Comparison of ENCODE assay signal across 8 cellular contexts in the genomic region with DNA sequence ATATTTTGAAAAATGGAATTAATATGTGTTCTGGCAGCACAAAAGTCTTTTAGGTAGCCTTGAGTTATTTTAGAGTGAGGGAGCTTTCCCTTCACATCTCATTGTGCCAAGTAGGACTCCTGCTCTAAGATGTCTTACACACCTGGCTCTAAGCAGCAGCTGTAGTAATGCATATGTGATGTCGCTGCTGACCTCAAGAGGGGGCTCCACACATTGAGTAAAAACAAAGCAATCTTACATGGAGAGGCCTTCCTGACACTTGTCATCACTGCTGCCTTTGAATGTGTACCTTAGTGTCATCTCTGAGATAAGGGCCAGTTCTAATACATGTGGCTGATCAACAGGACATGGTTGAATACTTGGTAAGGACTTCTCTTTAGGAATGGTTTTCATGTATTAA.
DNase-seq lines count a peak whose midpoint lies in the region; ATAC-seq and TF ChIP-seq lines count a peak whose summit lies in the region.

No MANE protein-coding gene starts in this region.

- H3K4me3 ChIP-seq in HL-60 (replicated peaks; ENCODE audit: insufficient read depth, low read length), result no peak overlapping the region
- H3K4me3 ChIP-seq in fibroblast of mammary gland (ENCODE audit: control insufficient read depth, low read depth, low read length), result no peak overlapping the region

- no peaks in the 10 kb centered on the region for H3K27me3 ChIP-seq in HL-60 (ENCODE audit: insufficient read depth, poor library complexity, severe bottlenecking)

- TF ChIP-seq CTCF in HL-60 (IDR thresholded peaks at IDR 0.05; ENCODE audit: insufficient read depth, low read length) (peak; percentile 28), fibroblast of mammary gland (conservative IDR thresholded peaks at IDR 0.05; ENCODE audit: control insufficient read depth, insufficient read depth, low read depth, low read length) (peak; percentile 53)

- no peak overlapping the region for H3K27ac ChIP-seq in HL-60 (replicated peaks)

- no peak for DNase-seq in activated T-cell treated with anti-CD3 and anti-CD28 coated beads, Interleukin-2, amount 50 U/mL, for 4 hours
- no peak for DNase-seq in activated T-cell treated with anti-CD3 and anti-CD28 coated beads, Interleukin-2, amount 50 U/mL, for 48 hours
- DNase-seq in HL-60 (ENCODE audit: low read depth in 1 of 2, low spot score in 1 of 2), result peak; percentile 18 to 49
- DNase-seq in SK-N-DZ (ENCODE audit: low spot score), result peak; percentile 40
- DNase-seq in fibroblast of mammary gland (ENCODE audit: low read depth), result peak; percentile 46
- peak; percentile 32 for DNase-seq in pulmonary artery endothelial cell (ENCODE audit: low read depth, low spot score)
- DNase-seq in NCI-H226, result no peak

- H3K4me3 Mint-ChIP-seq in activated T-cell treated with anti-CD3 and anti-CD28 coated beads, Interleukin-2, amount 50 U/mL, for 4 hours, result no peak overlapping the region

- peaks cover 4% of the 10 kb centered on the region for H3K4me1 Mint-ChIP-seq in activated T-cell treated with anti-CD3 and anti-CD28 coated beads, Interleukin-2, amount 50 U/mL, for 4 hours (ENCODE audit: low read depth)

- peak; percentile 80 to 81 for ATAC-seq in activated T-cell treated with anti-CD3 and anti-CD28 coated beads, Interleukin-2, amount 50 U/mL, for 4 hours
- ATAC-seq in GM21528 (IDR thresholded peaks at IDR 0.05; ENCODE audit: low FRiP score, unreplicated experiment), result peak; percentile 79

- H3K36me3 Mint-ChIP-seq in activated T-cell treated with anti-CD3 and anti-CD28 coated beads, Interleukin-2, amount 50 U/mL, for 4 hours (ENCODE audit: insufficient read depth), result peaks cover 5% of the 10 kb centered on the region

- no peaks in the 10 kb centered on the region for H3K27me3 Mint-ChIP-seq in activated T-cell treated with anti-CD3 and anti-CD28 coated beads, Interleukin-2, amount 50 U/mL, for 4 hours (ENCODE audit: low read depth)

- H3K9me3 Mint-ChIP-seq in activated T-cell treated with anti-CD3 and anti-CD28 coated beads, Interleukin-2, amount 50 U/mL, for 4 hours, result no peaks in the 10 kb centered on the region

Comparison
In these comparisons a context has a peak if more than half of its experiments do, and no peak if none do; other contexts are left out.
1. DNase-seq: peak in HL-60 (2 of 2), SK-N-DZ (single experiment), fibroblast of mammary gland (single experiment) and pulmonary artery endothelial cell (single experiment); none in activated T-cell treated with anti-CD3 and anti-CD28 coated beads, Interleukin-2, amount 50 U/mL, for 4 hours (single experiment), activated T-cell treated with anti-CD3 and anti-CD28 coated beads, Interleukin-2, amount 50 U/mL, for 48 hours (0 of 2) and NCI-H226 (single experiment).